In the genomic region with DNA sequence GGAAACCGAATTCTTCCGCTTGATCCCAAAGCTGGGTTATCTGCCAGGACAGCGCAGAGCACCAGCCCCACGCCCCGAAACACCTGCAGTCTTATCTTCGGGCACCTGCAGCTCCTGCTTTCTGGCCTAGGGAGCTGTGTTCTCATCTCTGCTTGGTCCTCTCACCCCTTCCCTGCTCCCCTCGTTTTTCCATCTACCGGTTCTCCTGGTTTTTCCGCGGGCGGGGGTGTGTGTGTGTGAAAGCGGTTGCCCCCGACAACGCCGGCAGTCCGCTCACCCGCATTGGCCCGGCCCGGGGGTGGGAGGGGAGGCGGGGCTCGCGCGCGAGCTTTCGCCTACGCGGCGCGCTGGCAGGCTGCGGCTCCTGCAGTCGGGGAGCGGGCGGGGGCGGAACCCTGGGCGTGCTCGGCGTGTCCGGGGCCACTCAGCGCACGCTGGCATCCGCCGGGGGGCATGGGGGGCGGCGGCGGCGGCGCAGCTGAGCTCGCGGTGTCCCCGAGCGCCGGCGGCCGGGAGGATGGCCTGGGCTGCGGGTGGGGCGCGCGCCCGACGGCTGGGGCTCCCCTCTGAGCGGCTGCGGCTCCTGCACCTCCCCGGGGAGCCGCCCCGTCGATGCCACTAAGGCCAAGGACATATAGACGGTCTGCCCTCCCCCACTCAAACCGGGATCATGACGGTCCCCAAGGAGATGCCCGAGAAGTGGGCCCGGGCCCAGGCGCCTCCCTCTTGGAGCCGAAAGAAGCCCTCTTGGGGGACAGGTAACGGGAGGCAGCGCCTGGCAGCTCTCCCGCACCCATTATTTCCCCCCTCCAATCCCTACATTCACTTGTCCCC, we compare ENCODE assay signal across 9 cellular contexts. TPM values are rescaled to one million over a fixed set of nuclear protein-coding genes. Genes with fewer than 3 reads are reported as not detected.
DNase-seq lines count a peak whose midpoint lies in the region; ATAC-seq and TF ChIP-seq lines count a peak whose summit lies in the region.
"Had no signal": no experiment of that assay in that cellular context is flagged by ENCODE, and none has a peak within 500 bp of the region (broad histone marks: within the 10 kb centered on the region; RNA-seq: fewer than 3 reads in every experiment).

No MANE protein-coding gene starts in this region.

- TF ChIP-seq CTCF in HFFc6 (IDR thresholded peaks at IDR 0.05) (no peak), OCI-LY1 (IDR thresholded peaks at IDR 0.05; ENCODE audit: low read length) (no peak)

- no peaks in the 10 kb centered on the region for H4K20me1 ChIP-seq in OCI-LY1 (ENCODE audit: insufficient read depth, low read length)

- H3K36me3 ChIP-seq in OCI-LY1 (ENCODE audit: insufficient read depth, low read length), result no peaks in the 10 kb centered on the region

- H3K4me3 ChIP-seq in OCI-LY1 (ENCODE audit: low read depth, low read length, poor library complexity, severe bottlenecking), result peak overlapping the region; percentile 52

- no peak overlapping the region; the same call in 1 of the 2 replicates for H3K9ac ChIP-seq in OCI-LY1 (ENCODE audit: low read length)

- POLR2A ChIA-PET in naive thymus-derived CD8-positive, alpha-beta T cell (lab: Charles Lee), result interaction anchor here (0.5 to 15.4 kb wide), 18 partner anchors 8 to 987 kb away, joined by 3 to 358 read pairs (median 5); partner anchors contain the start of genes CREB3L4 and HAX1

- H3K9me2 ChIP-seq in OCI-LY1 (ENCODE audit: low read depth, low read length), result no peaks in the 10 kb centered on the region

- H3K9me3 Mint-ChIP-seq in HFFc6, result no peaks in the 10 kb centered on the region
- no peaks in the 10 kb centered on the region for H3K9me3 Mint-ChIP-seq in naive thymus-derived CD8-positive, alpha-beta T cell

- peaks cover 23% of the 10 kb centered on the region for H3K36me3 Mint-ChIP-seq in HFFc6 (ENCODE audit: low read depth)
- H3K36me3 Mint-ChIP-seq in naive thymus-derived CD8-positive, alpha-beta T cell, result peaks cover 0 to 34% (median 17%) of the 10 kb centered on the region in 3 donors

- H3K27me3 ChIP-seq in OCI-LY1 (ENCODE audit: insufficient read depth, low read length), result 0 out of 2 replicates have a peak, but pooled peaks cover 4% of the 10 kb centered on the region

- ATAC-seq in naive thymus-derived CD8-positive, alpha-beta T cell, result peak; percentile 70 to 73
- ATAC-seq in GM19324 (IDR thresholded peaks at IDR 0.05; ENCODE audit: low FRiP score, unreplicated experiment), result no peak

- H3K27me3 Mint-ChIP-seq in HFFc6 (ENCODE audit: insufficient read depth), result no peaks in the 10 kb centered on the region; the same call in 1 of the 2 replicates
- no peaks in the 10 kb centered on the region for H3K27me3 Mint-ChIP-seq in naive thymus-derived CD8-positive, alpha-beta T cell

- peak overlapping the region; percentile 98 for H3K27ac Mint-ChIP-seq in HFFc6
- H3K27ac Mint-ChIP-seq in naive thymus-derived CD8-positive, alpha-beta T cell, result peak overlapping the region; percentile 91 to 98 (median 94)

- H3K9me3 ChIP-seq in OCI-LY1 (ENCODE audit: low read length), result no peaks in the 10 kb centered on the region

- H3K4me2 ChIP-seq in OCI-LY1 (ENCODE audit: low read length), result peak overlapping the region; percentile 78

- H2AFZ ChIP-seq in OCI-LY1 (ENCODE audit: low read length), result no peak overlapping the region

- peak; percentile 41 for DNase-seq in COLO829 (ENCODE audit: low spot score)
- DNase-seq in HFFc6, result peak; percentile 61
- peak; percentile 69 to 80 for DNase-seq in activated T-helper 1 cell treated with anti-CD3 and anti-CD28 coated beads, Interleukin-2, amount 50 U/mL, for 16 hours (ENCODE audit: low read depth in 1 of 2, low spot score in 1 of 2)
- peak; percentile 73 for DNase-seq in fibroblast of gingiva (ENCODE audit: low read depth)
- DNase-seq in naive thymus-derived CD8-positive, alpha-beta T cell, result peak; percentile 81 to 94 (median 87)
- DNase-seq in stimulated activated CD8-positive, alpha-beta memory T cell treated with anti-CD3 and anti-CD28 coated beads, Interleukin-7, amount 100 ng/mL, for 48 hours (ENCODE audit: extremely low read depth in 1 of 2, low read depth in 1 of 2), result peak; percentile 79 to 83

- H3K79me2 ChIP-seq in OCI-LY1 (ENCODE audit: insufficient read depth, low read length), result no peaks in the 10 kb centered on the region

- peaks cover 43% of the 10 kb centered on the region for H3K4me1 Mint-ChIP-seq in HFFc6 (ENCODE audit: low read depth)
- peaks cover 36 to 82% (median 77%) of the 10 kb centered on the region in 4 donors for H3K4me1 Mint-ChIP-seq in naive thymus-derived CD8-positive, alpha-beta T cell

- H3F3A ChIP-seq in OCI-LY1 (ENCODE audit: insufficient read depth, low read length), result no peaks in the 10 kb centered on the region

- no peak overlapping the region for H3K27ac ChIP-seq in OCI-LY1 (ENCODE audit: low read depth, low read length, poor library complexity, severe bottlenecking)

- peak overlapping the region; percentile 80 for H3K4me3 Mint-ChIP-seq in HFFc6
- peak overlapping the region; percentile 86 to 99 (median 93) for H3K4me3 Mint-ChIP-seq in naive thymus-derived CD8-positive, alpha-beta T cell

- peaks cover 24% of the 10 kb centered on the region for H3K4me1 ChIP-seq in OCI-LY1 (ENCODE audit: insufficient read depth, low read length, severe bottlenecking)

RNA-seq across cellular contexts. Expression of gene ATP8B2, which starts 3.2 kb away (rescaled TPM):
- total RNA-seq in HFFc6 (2021; fragmentation: NEBNext Ultra II Directional; extraction: Animal tissue kit (Norgen Biotek cat#: 25700)), result 100 to 1,000 TPM in 4 of 6 experiments, 10 to 100 TPM in 2; 91.3 to 119 (median 107) TPM
- 100 to 1,000 TPM; 111 to 114 TPM for total RNA-seq in naive thymus-derived CD8-positive, alpha-beta T cell
- 10 to 100 TPM; 48.5 to 65.1 (median 55.6) TPM for polyA plus RNA-seq in naive thymus-derived CD8-positive, alpha-beta T cell

RNA-seq across cellular contexts. Expression of gene AQP10, which starts 7.6 kb away (rescaled TPM):
- not detected for total RNA-seq in HFFc6 (2021; fragmentation: NEBNext Ultra II Directional; extraction: Animal tissue kit (Norgen Biotek cat#: 25700))
- total RNA-seq in naive thymus-derived CD8-positive, alpha-beta T cell, result not detected
- polyA plus RNA-seq in naive thymus-derived CD8-positive, alpha-beta T cell, result not detected
- total RNA-seq: HT1080 had no signal

RNA-seq across cellular contexts. Expression of gene HAX1, which starts 56.1 kb away (rescaled TPM):
- 100 to 1,000 TPM; 107 to 119 (median 110) TPM for total RNA-seq in HFFc6 (2021; fragmentation: NEBNext Ultra II Directional; extraction: Animal tissue kit (Norgen Biotek cat#: 25700))
- 100 to 1,000 TPM; 112 to 118 TPM for total RNA-seq in naive thymus-derived CD8-positive, alpha-beta T cell
- 100 to 1,000 TPM; 165 to 170 (median 169) TPM for polyA plus RNA-seq in naive thymus-derived CD8-positive, alpha-beta T cell
